In the genomic region with DNA sequence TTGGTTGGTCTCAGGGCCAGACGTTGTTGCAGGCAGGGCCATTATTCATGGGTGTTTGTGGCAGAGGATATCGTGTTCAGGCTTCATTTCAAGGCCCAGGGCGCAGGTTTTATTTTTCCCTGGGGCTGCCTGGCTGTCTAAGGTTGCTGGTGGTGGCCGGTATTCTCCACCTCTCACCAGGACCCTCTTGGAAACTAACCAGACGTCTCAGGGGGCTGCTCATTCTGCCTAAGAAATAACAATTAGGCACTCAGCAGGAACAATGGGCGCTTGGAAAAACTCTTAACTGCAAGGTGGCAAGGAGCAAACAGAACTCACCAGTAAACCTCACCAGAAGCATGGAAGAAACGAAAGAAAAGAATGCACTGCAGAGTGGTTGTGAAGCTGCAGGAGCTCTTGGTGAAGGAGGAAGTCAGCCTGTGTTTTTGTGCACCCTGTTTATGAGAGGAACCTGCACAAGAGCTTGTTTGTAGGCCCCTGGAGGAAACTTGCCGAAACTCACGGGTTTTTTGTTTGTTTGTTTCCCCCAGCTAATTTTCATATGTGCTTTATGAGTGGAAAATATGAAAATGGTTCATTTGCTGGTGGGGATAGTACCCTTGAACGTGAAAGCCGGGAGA, we compare ENCODE assay signal across 17 cellular contexts.
A peak's percentile ranks its signal among the peaks of the same experiment; 100 is the strongest.
DNase-seq lines count a peak whose midpoint lies in the region; ATAC-seq and TF ChIP-seq lines count a peak whose summit lies in the region.
"Had no signal": no experiment of that assay in that cellular context is flagged by ENCODE, and none has a peak within 500 bp of the region (broad histone marks: within the 10 kb centered on the region; RNA-seq: fewer than 3 reads in every experiment).

No MANE protein-coding gene starts in this region.

- peak overlapping the region; percentile 27 for H3K27ac ChIP-seq in HUES48 (ENCODE audit: low read depth, low read length)
- no peak overlapping the region for H3K27ac ChIP-seq in endodermal cell (ENCODE audit: low read depth, low read length)
- H3K27ac ChIP-seq in neural progenitor cell, result no peak overlapping the region
- no peak overlapping the region for H3K27ac ChIP-seq in OCI-LY7 (ENCODE audit: low read depth, low read length, poor library complexity, severe bottlenecking)
- H3K27ac ChIP-seq: BLaER1 had no signal

- H3K9me3 Mint-ChIP-seq in endodermal cell (peaks cover 5% of the 10 kb centered on the region), neural progenitor cell (no peaks in the 10 kb centered on the region)
- H3K9me3 Mint-ChIP-seq: CD4-positive, alpha-beta T cell had no signal

- H3K4me3 ChIP-seq in GM12865 (ENCODE audit: low read depth, low read length), result no peak overlapping the region; the same call in 1 of the 2 replicates
- no peak overlapping the region for H3K4me3 ChIP-seq in HUES48 (ENCODE audit: low read depth, low read length)
- H3K4me3 ChIP-seq in endodermal cell (ENCODE audit: low read length), result no peak overlapping the region
- H3K4me3 ChIP-seq in neural progenitor cell, result no peak overlapping the region
- no peak overlapping the region for H3K4me3 ChIP-seq in OCI-LY7 (ENCODE audit: low read depth, low read length, poor library complexity, severe bottlenecking)
- H3K4me3 ChIP-seq: BLaER1 had no signal

- H3K27me3 ChIP-seq in HUES48 (ENCODE audit: control insufficient read depth, insufficient read depth, low read length) (0 out of 2 replicates have a peak, but pooled peaks cover 2% of the 10 kb centered on the region), endodermal cell (ENCODE audit: control insufficient read depth, insufficient read depth, low read length, poor library complexity, severe bottlenecking) (peaks cover 10% of the 10 kb centered on the region), neural progenitor cell (no peaks in the 10 kb centered on the region)
- H3K27me3 ChIP-seq: BLaER1 had no signal

- H4K20me1 ChIP-seq in neural progenitor cell (ENCODE audit: low read depth) (no peaks in the 10 kb centered on the region), OCI-LY7 (ENCODE audit: insufficient read depth, low read length) (no peaks in the 10 kb centered on the region)
- H4K20me1 ChIP-seq: BLaER1 had no signal

- TF ChIP-seq CTCF in GM12865 (IDR thresholded peaks at IDR 0.05; ENCODE audit: insufficient read depth, low read depth, low read length, missing control alignments) (no peak), endodermal cell (conservative IDR thresholded peaks at IDR 0.05) (no peak), neural progenitor cell (IDR thresholded peaks at IDR 0.05) (no peak), OCI-LY7 (conservative IDR thresholded peaks at IDR 0.05; ENCODE audit: low read length) (no peak)

- no TSS peak for BruUV-seq in OCI-LY7 (replicated peaks; lab: Mats Ljungman, UMichigan)

- H3K27me3 Mint-ChIP-seq in endodermal cell (ENCODE audit: insufficient read depth), result peaks cover 24% of the 10 kb centered on the region
- peaks cover 2% of the 10 kb centered on the region for H3K27me3 Mint-ChIP-seq in neural progenitor cell (ENCODE audit: insufficient read depth, low read depth)

- H3K9me3 ChIP-seq in HUES48 (ENCODE audit: control insufficient read depth, insufficient read depth, low read length) (no peaks in the 10 kb centered on the region), endodermal cell (ENCODE audit: control insufficient read depth, low read length) (no peaks in the 10 kb centered on the region), neural progenitor cell (ENCODE audit: low read depth) (no peaks in the 10 kb centered on the region), OCI-LY7 (ENCODE audit: low read length) (no peaks in the 10 kb centered on the region)
- H3K9me3 ChIP-seq: BLaER1 had no signal

- H3K36me3 Mint-ChIP-seq in endodermal cell (ENCODE audit: low read depth) (no peaks in the 10 kb centered on the region), neural progenitor cell (no peaks in the 10 kb centered on the region)

- H3F3A ChIP-seq in neural progenitor cell (ENCODE audit: low read depth), result peaks cover 13% of the 10 kb centered on the region

- peak overlapping the region; percentile 40 for H3K27ac Mint-ChIP-seq in endodermal cell
- H3K27ac Mint-ChIP-seq in neural progenitor cell, result no peak overlapping the region
- H3K27ac Mint-ChIP-seq: CD4-positive, alpha-beta T cell had no signal

- WGBS in endodermal cell (ENCODE audit: insufficient coverage in 1 of 2, insufficient read length in 1 of 2), 2 experiments, result 58 to 68% methylated on average over 9 to 11 of the region's 11 CpGs

- POLR2A ChIA-PET in OCI-LY7 (lab: Charles Lee), result interaction anchor here (0.7 kb wide), 1 partner anchor 308 kb away, joined by 3 read pairs; no protein-coding TSS in a partner anchor

- no peak overlapping the region for H3K4me3 Mint-ChIP-seq in endodermal cell
- H3K4me3 Mint-ChIP-seq in neural progenitor cell, result no peak overlapping the region
- H3K4me3 Mint-ChIP-seq: CD4-positive, alpha-beta T cell had no signal

- ATAC-seq in GM19328 (IDR thresholded peaks at IDR 0.05; ENCODE audit: unreplicated experiment), result no peak
- ATAC-seq: SK-N-SH treated with all-trans-retinoic acid at 6 μM for 48 hours had no signal

- intact Hi-C loops in OCI-LY7 (cut with micrococcal nuclease; ENCODE audit: unreplicated experiment), result no loop called here

- CTCF ChIA-PET in OCI-LY7 (lab: Charles Lee; ENCODE audit: unreplicated experiment), result no interaction called here

- peak overlapping the region; percentile 40 for H3K4me2 ChIP-seq in neural progenitor cell
- H3K4me2 ChIP-seq in OCI-LY7 (ENCODE audit: low read length), result no peak overlapping the region
- H3K4me2 ChIP-seq: BLaER1 had no signal

- peaks cover 45% of the 10 kb centered on the region for H3K4me1 Mint-ChIP-seq in endodermal cell
- peaks cover 22% of the 10 kb centered on the region for H3K4me1 Mint-ChIP-seq in neural progenitor cell

- H3K9ac ChIP-seq in HUES48 (ENCODE audit: low read depth, low read length), result no peak overlapping the region
- no peak overlapping the region for H3K9ac ChIP-seq in endodermal cell (ENCODE audit: extremely low read depth, low read length, poor library complexity, severe bottlenecking)
- no peak overlapping the region for H3K9ac ChIP-seq in neural progenitor cell
- H3K9ac ChIP-seq: BLaER1 had no signal

- H3K4me1 ChIP-seq in HUES48 (ENCODE audit: control insufficient read depth, insufficient read depth, low read length) (peaks cover 13% of the 10 kb centered on the region), endodermal cell (ENCODE audit: control insufficient read depth, insufficient read depth, low read length) (peaks cover 24% of the 10 kb centered on the region), neural progenitor cell (peaks cover 29% of the 10 kb centered on the region), OCI-LY7 (ENCODE audit: insufficient read depth, low read length, poor library complexity, severe bottlenecking) (no peaks in the 10 kb centered on the region)

- no peaks in the 10 kb centered on the region for H3K9me2 ChIP-seq in OCI-LY7 (ENCODE audit: insufficient read depth, low read length)

- H3K36me3 ChIP-seq in HUES48 (ENCODE audit: control insufficient read depth, insufficient read depth, low read length) (no peaks in the 10 kb centered on the region), endodermal cell (ENCODE audit: control insufficient read depth, insufficient read depth, low read length) (no peaks in the 10 kb centered on the region), neural progenitor cell (no peaks in the 10 kb centered on the region), OCI-LY7 (ENCODE audit: insufficient read depth, low read length) (no peaks in the 10 kb centered on the region)
- H3K36me3 ChIP-seq: BLaER1 had no signal

- H2AFZ ChIP-seq in neural progenitor cell (replicated peaks), result peak overlapping the region; percentile 93
- no peak overlapping the region for H2AFZ ChIP-seq in OCI-LY7 (ENCODE audit: low read length)

- H3K79me2 ChIP-seq in neural progenitor cell (ENCODE audit: low read depth) (no peaks in the 10 kb centered on the region), OCI-LY7 (ENCODE audit: insufficient read depth, low read depth, low read length) (no peaks in the 10 kb centered on the region)

- DNase-seq in GM12865 (ENCODE audit: low read depth), result peak; percentile 66
- no peak for DNase-seq in endodermal cell
- peak; percentile 28 for DNase-seq in neural progenitor cell (ENCODE audit: low spot score)
- no peak for DNase-seq in OCI-LY7 (ENCODE audit: low spot score)
- DNase-seq in activated CD4-positive, alpha-beta T cell treated with anti-CD3 and anti-CD28 coated beads, Interleukin-2, amount 50 U/mL, for 1 hour, result no peak
- DNase-seq: CD4-positive, alpha-beta T cell; COR-L47; DMS 273 treated with DMSO at 0.1 percent for 48 hours; GDM1; NCI-H1694; NCI-H2081; NCI-H446 treated with DMSO at 0.1 percent for 48 hours; NCI-H526 treated with DMSO at 0.1 percent for 48 hours had no signal

Comparison
In these comparisons a context has a peak if more than half of its experiments do, and no peak if none do; other contexts are left out.
1. DNase-seq: peak in GM12865 (single experiment) and neural progenitor cell (single experiment); none in endodermal cell (single experiment), OCI-LY7 (single experiment) and activated CD4-positive, alpha-beta T cell treated with anti-CD3 and anti-CD28 coated beads, Interleukin-2, amount 50 U/mL, for 1 hour (single experiment).